In genomic region chr9:97858826-97859225, GRCh38 we compare ENCODE assay signal across 16 cellular contexts. TPM values are rescaled to one million over a fixed set of nuclear protein-coding genes. Genes with fewer than 3 reads are reported as not detected.
DNase-seq lines count a peak whose midpoint lies in the region; ATAC-seq and TF ChIP-seq lines count a peak whose summit lies in the region.
"Had no signal": no experiment of that assay in that cellular context is flagged by ENCODE, and none has a peak within 500 bp of the region (broad histone marks: within the 10 kb centered on the region; RNA-seq: fewer than 3 reads in every experiment).

No MANE protein-coding gene starts in this region.

- intact Hi-C loops in activated CD4-positive, alpha-beta T cell treated with anti-CD3 and anti-CD28 coated beads, Interleukin-2, amount 10 ng/mL, durations not matched to agents 24 days and 14 days (cut with micrococcal nuclease): loop anchor here (5.0 kb wide), 1 partner anchor 43 kb away; no protein-coding TSS in a partner anchor

- no peaks in the 10 kb centered on the region for H3K9me3 Mint-ChIP-seq in activated CD4-positive, alpha-beta T cell treated with anti-CD3 and anti-CD28 coated beads, Interleukin-2, amount 10 ng/mL, durations not matched to agents 24 days and 14 days
- no peaks in the 10 kb centered on the region for H3K9me3 Mint-ChIP-seq in activated CD4-positive, alpha-beta T cell treated with anti-CD3 and anti-CD28 coated beads, Interleukin-2, amount 10 ng/mL, durations not matched to agents 7 days and 5 days
- H3K9me3 Mint-ChIP-seq in WTC11 (no peaks in the 10 kb centered on the region), osteocyte (ENCODE audit: unreplicated experiment) (no peaks in the 10 kb centered on the region)
- H3K9me3 Mint-ChIP-seq: CD8-positive, alpha-beta memory T cell had no signal

- ATAC-seq in WTC11 (no peak), GM21576 (IDR thresholded peaks at IDR 0.05; ENCODE audit: unreplicated experiment) (no peak)

- CTCF ChIA-PET in activated CD4-positive, alpha-beta T cell treated with anti-CD3 and anti-CD28 coated beads, Interleukin-2, amount 10 ng/mL, durations not matched to agents 7 days and 5 days (lab: Charles Lee): interaction anchor here (1.5 to 1.7 kb wide), 2 partner anchors 11 to 31 kb away, joined by 4 read pairs; no protein-coding TSS in a partner anchor
- CTCF ChIA-PET in WTC11 (lab: Charles Lee): interaction anchor here (0.7 to 2.3 kb wide), 5 partner anchors 11 to 162 kb away, joined by 3 to 12 read pairs (median 4); partner anchors contain the start of gene XPA

- POLR2A ChIA-PET in activated CD4-positive, alpha-beta T cell treated with anti-CD3 and anti-CD28 coated beads, Interleukin-2, amount 10 ng/mL, durations not matched to agents 7 days and 5 days (lab: Charles Lee): no interaction called here
- POLR2A ChIA-PET in WTC11 (lab: Charles Lee): no interaction called here

- H3K4me1 Mint-ChIP-seq in activated CD4-positive, alpha-beta T cell treated with anti-CD3 and anti-CD28 coated beads, Interleukin-2, amount 10 ng/mL, durations not matched to agents 24 days and 14 days: peaks cover 10% of the 10 kb centered on the region
- peaks cover 17% of the 10 kb centered on the region for H3K4me1 Mint-ChIP-seq in activated CD4-positive, alpha-beta T cell treated with anti-CD3 and anti-CD28 coated beads, Interleukin-2, amount 10 ng/mL, durations not matched to agents 7 days and 5 days
- H3K4me1 Mint-ChIP-seq in WTC11 (peaks cover 30% of the 10 kb centered on the region), osteocyte (ENCODE audit: unreplicated experiment) (peaks cover 9% of the 10 kb centered on the region)

- H3K4me3 Mint-ChIP-seq in activated CD4-positive, alpha-beta T cell treated with anti-CD3 and anti-CD28 coated beads, Interleukin-2, amount 10 ng/mL, durations not matched to agents 24 days and 14 days: no peak overlapping the region
- no peak overlapping the region for H3K4me3 Mint-ChIP-seq in activated CD4-positive, alpha-beta T cell treated with anti-CD3 and anti-CD28 coated beads, Interleukin-2, amount 10 ng/mL, durations not matched to agents 7 days and 5 days
- H3K4me3 Mint-ChIP-seq in WTC11: 0 out of 2 replicates have a peak overlapping the region, but pooled peaks have one; percentile 18
- H3K4me3 Mint-ChIP-seq in osteocyte (ENCODE audit: unreplicated experiment): no peak overlapping the region
- H3K4me3 Mint-ChIP-seq: B cell; CD4-positive, CD25-positive, alpha-beta regulatory T cell had no signal

- TF ChIP-seq CTCF in WTC11 (IDR thresholded peaks at IDR 0.05): no peak
- no peak for TF ChIP-seq CTCF in osteocyte (IDR thresholded peaks at IDR 0.05)

- no peak overlapping the region for H3K27ac Mint-ChIP-seq in activated CD4-positive, alpha-beta T cell treated with anti-CD3 and anti-CD28 coated beads, Interleukin-2, amount 10 ng/mL, durations not matched to agents 24 days and 14 days
- H3K27ac Mint-ChIP-seq in activated CD4-positive, alpha-beta T cell treated with anti-CD3 and anti-CD28 coated beads, Interleukin-2, amount 10 ng/mL, durations not matched to agents 7 days and 5 days: no peak overlapping the region
- H3K27ac Mint-ChIP-seq in WTC11 (no peak overlapping the region), osteocyte (ENCODE audit: unreplicated experiment) (no peak overlapping the region)
- H3K27ac Mint-ChIP-seq: B cell; CD4-positive, CD25-positive, alpha-beta regulatory T cell had no signal

- H3K36me3 Mint-ChIP-seq in activated CD4-positive, alpha-beta T cell treated with anti-CD3 and anti-CD28 coated beads, Interleukin-2, amount 10 ng/mL, durations not matched to agents 24 days and 14 days (ENCODE audit: low read depth): peaks cover 2% of the 10 kb centered on the region
- H3K36me3 Mint-ChIP-seq in activated CD4-positive, alpha-beta T cell treated with anti-CD3 and anti-CD28 coated beads, Interleukin-2, amount 10 ng/mL, durations not matched to agents 7 days and 5 days (ENCODE audit: low read depth): peaks cover 5% of the 10 kb centered on the region
- H3K36me3 Mint-ChIP-seq in WTC11 (0 out of 2 replicates have a peak, but pooled peaks cover 2% of the 10 kb centered on the region), osteocyte (ENCODE audit: unreplicated experiment) (no peaks in the 10 kb centered on the region)
- H3K36me3 Mint-ChIP-seq: CD4-positive, CD25-positive, alpha-beta regulatory T cell had no signal

- DNase-seq in activated CD4-positive, alpha-beta T cell treated with anti-CD3 and anti-CD28 coated beads, Interleukin-2, amount 10 ng/mL, durations not matched to agents 24 days and 14 days: peak; percentile 47
- no peak for DNase-seq in activated CD4-positive, alpha-beta T cell treated with anti-CD3 and anti-CD28 coated beads, Interleukin-2, amount 10 ng/mL, durations not matched to agents 7 days and 5 days
- DNase-seq in WTC11 (ENCODE audit: low spot score) (no peak), osteocyte (ENCODE audit: extremely low spot score, unreplicated experiment) (peak; percentile 53), NCI-H128 (lab: John Stamatoyannopoulos, UW; ENCODE audit: unreplicated experiment) (no peak), NCI-H1694 treated with DMSO at 0.1 percent for 48 hours (lab: John Stamatoyannopoulos, UW) (no peak)
- DNase-seq: CD4-positive, CD25-positive, alpha-beta regulatory T cell; CD8-positive, alpha-beta memory T cell; DMS 273 treated with DMSO at 0.1 percent for 48 hours; DMS79; EL; GF-D8; GOT3 had no signal

- peaks cover 73% of the 10 kb centered on the region for H3K27me3 Mint-ChIP-seq in activated CD4-positive, alpha-beta T cell treated with anti-CD3 and anti-CD28 coated beads, Interleukin-2, amount 10 ng/mL, durations not matched to agents 24 days and 14 days
- H3K27me3 Mint-ChIP-seq in activated CD4-positive, alpha-beta T cell treated with anti-CD3 and anti-CD28 coated beads, Interleukin-2, amount 10 ng/mL, durations not matched to agents 7 days and 5 days: peaks cover 75% of the 10 kb centered on the region
- peaks cover 91% of the 10 kb centered on the region for H3K27me3 Mint-ChIP-seq in WTC11 (ENCODE audit: low read depth)
- peaks cover 78% of the 10 kb centered on the region for H3K27me3 Mint-ChIP-seq in osteocyte (ENCODE audit: unreplicated experiment)

TF ChIP-seq in WTC11, 78 proteins besides CTCF, POLR2A, EP300 and RAD21:
- TF ChIP-seq USF2 (CRISPR knock-in tag; IDR thresholded peaks at IDR 0.05): no peak
- TF ChIP-seq ZNF263 (CRISPR knock-in tag; IDR thresholded peaks at IDR 0.05; ENCODE audit: low read depth): no peak
- TF ChIP-seq ZNF425 (CRISPR knock-in tag; conservative IDR thresholded peaks at IDR 0.05): no peak
- TF ChIP-seq E2F5 (CRISPR knock-in tag; IDR thresholded peaks at IDR 0.05): no peak
- no peak for TF ChIP-seq ESRRA (CRISPR knock-in tag; IDR thresholded peaks at IDR 0.05; ENCODE audit: borderline replicate concordance)
- no peak for TF ChIP-seq ZNF671 (CRISPR knock-in tag; IDR thresholded peaks at IDR 0.05)
- no peak for TF ChIP-seq GRHL2 (CRISPR knock-in tag; IDR thresholded peaks at IDR 0.05; ENCODE audit: insufficient replicate concordance, severe bottlenecking)
- no peak for TF ChIP-seq ZNF219 (CRISPR knock-in tag; IDR thresholded peaks at IDR 0.05; ENCODE audit: borderline replicate concordance)

RNA-seq across cellular contexts. Expression of gene FOXE1, which starts 5.8 kb away (rescaled TPM):
- total RNA-seq in activated CD4-positive, alpha-beta T cell treated with anti-CD3 and anti-CD28 coated beads, Interleukin-2, amount 10 ng/mL, durations not matched to agents 24 days and 14 days: not detected in 2 replicates
- under 1 TPM in 1 of 2 experiments, not detected in 1; 0.05 TPM for total RNA-seq in activated CD4-positive, alpha-beta T cell treated with anti-CD3 and anti-CD28 coated beads, Interleukin-2, amount 10 ng/mL, durations not matched to agents 7 days and 5 days
- total RNA-seq in WTC11 (2021) (0.05 to 0.09 TPM (median 0.07 TPM) in 3 replicates), osteocyte (not detected in 2 replicates)
- total RNA-seq: B cell; CD4-positive, CD25-positive, alpha-beta regulatory T cell; G401 had no signal

Comparison
In these comparisons a context has a peak if more than half of its experiments do, and no peak if none do; other contexts are left out.
1. DNase-seq: peak in activated CD4-positive, alpha-beta T cell treated with anti-CD3 and anti-CD28 coated beads, Interleukin-2, amount 10 ng/mL, durations not matched to agents 24 days and 14 days (single experiment) and osteocyte (single experiment); none in activated CD4-positive, alpha-beta T cell treated with anti-CD3 and anti-CD28 coated beads, Interleukin-2, amount 10 ng/mL, durations not matched to agents 7 days and 5 days (single experiment), WTC11 (single experiment), NCI-H128 (single experiment) and NCI-H1694 treated with DMSO at 0.1 percent for 48 hours (single experiment).